Comparison of ENCODE assay signal across 19 cellular contexts in the genomic region with DNA sequence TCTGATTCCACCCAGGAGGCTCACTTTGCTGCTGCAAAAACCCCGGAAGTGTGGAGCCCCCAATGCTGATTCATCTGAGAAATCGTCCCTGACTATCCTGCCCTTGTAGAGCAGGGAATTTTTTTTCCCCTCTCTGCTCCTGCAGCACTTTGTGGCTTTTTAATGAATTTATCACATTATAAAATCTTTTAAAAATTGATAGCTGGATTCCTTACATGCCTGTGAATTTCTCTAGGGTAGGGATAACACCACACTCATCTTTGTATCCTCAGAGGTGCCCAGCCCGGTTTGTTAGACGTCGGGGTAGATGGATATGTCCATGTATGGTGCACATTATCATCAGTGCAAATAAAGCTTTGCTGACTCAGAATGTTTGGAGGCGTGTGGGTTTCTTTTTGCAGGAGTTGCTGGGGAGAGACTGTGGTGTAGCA.
A peak's percentile ranks its signal among the peaks of the same experiment; 100 is the strongest.
DNase-seq lines count a peak whose midpoint lies in the region; ATAC-seq and TF ChIP-seq lines count a peak whose summit lies in the region.
"Had no signal": no experiment of that assay in that cellular context is flagged by ENCODE, and none has a peak within 500 bp of the region (broad histone marks: within the 10 kb centered on the region; RNA-seq: fewer than 3 reads in every experiment).

No MANE protein-coding gene starts in this region.

- no peaks in the 10 kb centered on the region for H3K36me3 ChIP-seq in SK-N-MC (ENCODE audit: insufficient read depth, low read length)
- no peaks in the 10 kb centered on the region for H3K36me3 ChIP-seq in left lung

- no peaks in the 10 kb centered on the region for H3K36me3 Mint-ChIP-seq in activated T-cell treated with anti-CD3 and anti-CD28 coated beads, Interleukin-2, amount 50 U/mL, for 72 hours (ENCODE audit: insufficient read depth in 2 of 2)
- no peaks in the 10 kb centered on the region for H3K36me3 Mint-ChIP-seq in activated T-cell treated with anti-CD3 and anti-CD28 coated beads, Interleukin-2, amount 50 U/mL, for 24 hours (ENCODE audit: low read depth)
- H3K36me3 Mint-ChIP-seq in chondrocyte (ENCODE audit: low read depth), result no peaks in the 10 kb centered on the region
- H3K36me3 Mint-ChIP-seq: CD4-positive, alpha-beta memory T cell had no signal

- H3K9me3 Mint-ChIP-seq in activated T-cell treated with anti-CD3 and anti-CD28 coated beads, Interleukin-2, amount 50 U/mL, for 72 hours, result no peaks in the 10 kb centered on the region
- no peaks in the 10 kb centered on the region for H3K9me3 Mint-ChIP-seq in activated T-cell treated with anti-CD3 and anti-CD28 coated beads, Interleukin-2, amount 50 U/mL, for 24 hours
- H3K9me3 Mint-ChIP-seq in chondrocyte (ENCODE audit: low read depth), result no peaks in the 10 kb centered on the region
- H3K9me3 Mint-ChIP-seq: CD4-positive, alpha-beta memory T cell; H9; neural crest cell had no signal

- intact Hi-C loops in left lung (cut with DNase I), result no loop called here

- peak overlapping the region; percentile 82 for H3K27ac ChIP-seq in SK-N-MC
- no peak overlapping the region for H3K27ac ChIP-seq in left lung
- H3K27ac ChIP-seq: testis had no signal

- H3K27me3 Mint-ChIP-seq in activated T-cell treated with anti-CD3 and anti-CD28 coated beads, Interleukin-2, amount 50 U/mL, for 72 hours (ENCODE audit: low read depth), result peaks cover 16% of the 10 kb centered on the region
- H3K27me3 Mint-ChIP-seq in activated T-cell treated with anti-CD3 and anti-CD28 coated beads, Interleukin-2, amount 50 U/mL, for 24 hours, result peaks cover 22% of the 10 kb centered on the region
- H3K27me3 Mint-ChIP-seq in chondrocyte (ENCODE audit: low read depth), result no peaks in the 10 kb centered on the region

- H3K27me3 ChIP-seq in left lung, result no peaks in the 10 kb centered on the region
- H3K27me3 ChIP-seq: testis had no signal

- H3K9ac ChIP-seq in SK-N-MC (ENCODE audit: insufficient read length), result peak overlapping the region; percentile 8

- no peak for TF ChIP-seq CTCF in fibroblast of pulmonary artery (IDR thresholded peaks at IDR 0.05; ENCODE audit: low read length, missing control alignments)
- TF ChIP-seq CTCF in chondrocyte (IDR thresholded peaks at IDR 0.05), result no peak
- no peak for TF ChIP-seq CTCF in left lung (IDR thresholded peaks at IDR 0.05)

- no peak overlapping the region for H3K27ac Mint-ChIP-seq in activated T-cell treated with anti-CD3 and anti-CD28 coated beads, Interleukin-2, amount 50 U/mL, for 72 hours
- no peak overlapping the region for H3K27ac Mint-ChIP-seq in activated T-cell treated with anti-CD3 and anti-CD28 coated beads, Interleukin-2, amount 50 U/mL, for 24 hours
- H3K27ac Mint-ChIP-seq in chondrocyte (ENCODE audit: unreplicated experiment), result no peak overlapping the region
- H3K27ac Mint-ChIP-seq: activated CD8-positive, alpha-beta T cell treated with anti-CD3 and anti-CD28 coated beads, Interleukin-2, amount 10 ng/mL, durations not matched to agents 7 days and 5 days; H9 had no signal

- peak overlapping the region; percentile 44 for H3K4me3 ChIP-seq in SK-N-MC
- H3K4me3 ChIP-seq in fibroblast of pulmonary artery (replicated peaks; ENCODE audit: low read depth, low read length), result no peak overlapping the region
- no peak overlapping the region for H3K4me3 ChIP-seq in left lung
- H3K4me3 ChIP-seq: testis had no signal

- no peak for ATAC-seq in activated T-cell treated with anti-CD3 and anti-CD28 coated beads, Interleukin-2, amount 50 U/mL, for 72 hours (replicated peaks in 1 of 2)
- no peak for ATAC-seq in left lung
- ATAC-seq in GM21786 (IDR thresholded peaks at IDR 0.05; ENCODE audit: unreplicated experiment), result no peak

- peaks cover 35% of the 10 kb centered on the region for H3K4me1 Mint-ChIP-seq in activated T-cell treated with anti-CD3 and anti-CD28 coated beads, Interleukin-2, amount 50 U/mL, for 72 hours (ENCODE audit: low read depth)
- H3K4me1 Mint-ChIP-seq in activated T-cell treated with anti-CD3 and anti-CD28 coated beads, Interleukin-2, amount 50 U/mL, for 24 hours (ENCODE audit: low read depth), result peaks cover 33% of the 10 kb centered on the region
- peaks cover 5% of the 10 kb centered on the region for H3K4me1 Mint-ChIP-seq in chondrocyte (ENCODE audit: low read depth)
- H3K4me1 Mint-ChIP-seq: neural crest cell had no signal

- H3K4me3 Mint-ChIP-seq in activated T-cell treated with anti-CD3 and anti-CD28 coated beads, Interleukin-2, amount 50 U/mL, for 72 hours, result peak overlapping the region; percentile 65 to 77
- no peak overlapping the region for H3K4me3 Mint-ChIP-seq in activated T-cell treated with anti-CD3 and anti-CD28 coated beads, Interleukin-2, amount 50 U/mL, for 24 hours
- H3K4me3 Mint-ChIP-seq in chondrocyte (ENCODE audit: unreplicated experiment), result no peak overlapping the region
- H3K4me3 Mint-ChIP-seq: activated CD8-positive, alpha-beta T cell treated with anti-CD3 and anti-CD28 coated beads, Interleukin-2, amount 10 ng/mL, durations not matched to agents 7 days and 5 days; H9; neural crest cell had no signal

- no peak for DNase-seq in activated T-cell treated with anti-CD3 and anti-CD28 coated beads, Interleukin-2, amount 50 U/mL, for 72 hours
- DNase-seq in activated T-cell treated with anti-CD3 and anti-CD28 coated beads, Interleukin-2, amount 50 U/mL, for 24 hours, result no peak
- no peak for DNase-seq in SK-N-MC (ENCODE audit: low read depth, low spot score)
- peak; percentile 13 for DNase-seq in fibroblast of pulmonary artery (ENCODE audit: low read depth)
- no peak for DNase-seq in chondrocyte (ENCODE audit: low spot score)
- no peak for DNase-seq in left lung
- DNase-seq in AG08395 (ENCODE audit: low spot score), result no peak
- DNase-seq: 8988T; activated CD4-positive, CD25-positive, alpha-beta regulatory T cell; CD4-positive, alpha-beta memory T cell; effector CD4-positive, alpha-beta T cell; H9; islet precursor cell; NCI-H1105 treated with DMSO at 0.1 percent for 48 hours; NCI-H526 treated with DMSO at 0.1 percent for 48 hours; testis had no signal

- H3K9me3 ChIP-seq in SK-N-MC (ENCODE audit: low read depth, low read length), result no peaks in the 10 kb centered on the region
- H3K9me3 ChIP-seq in left lung, result no peaks in the 10 kb centered on the region
- H3K9me3 ChIP-seq: testis had no signal

- no peaks in the 10 kb centered on the region for H3K4me1 ChIP-seq in left lung
- H3K4me1 ChIP-seq: testis had no signal

Comparison
In these comparisons a context has a peak if more than half of its experiments do, and no peak if none do; other contexts are left out.
1. H3K4me3 Mint-ChIP-seq: peak in activated T-cell treated with anti-CD3 and anti-CD28 coated beads, Interleukin-2, amount 50 U/mL, for 72 hours (2 of 2); none in activated T-cell treated with anti-CD3 and anti-CD28 coated beads, Interleukin-2, amount 50 U/mL, for 24 hours (single experiment) and chondrocyte (single experiment).